In the genomic region with DNA sequence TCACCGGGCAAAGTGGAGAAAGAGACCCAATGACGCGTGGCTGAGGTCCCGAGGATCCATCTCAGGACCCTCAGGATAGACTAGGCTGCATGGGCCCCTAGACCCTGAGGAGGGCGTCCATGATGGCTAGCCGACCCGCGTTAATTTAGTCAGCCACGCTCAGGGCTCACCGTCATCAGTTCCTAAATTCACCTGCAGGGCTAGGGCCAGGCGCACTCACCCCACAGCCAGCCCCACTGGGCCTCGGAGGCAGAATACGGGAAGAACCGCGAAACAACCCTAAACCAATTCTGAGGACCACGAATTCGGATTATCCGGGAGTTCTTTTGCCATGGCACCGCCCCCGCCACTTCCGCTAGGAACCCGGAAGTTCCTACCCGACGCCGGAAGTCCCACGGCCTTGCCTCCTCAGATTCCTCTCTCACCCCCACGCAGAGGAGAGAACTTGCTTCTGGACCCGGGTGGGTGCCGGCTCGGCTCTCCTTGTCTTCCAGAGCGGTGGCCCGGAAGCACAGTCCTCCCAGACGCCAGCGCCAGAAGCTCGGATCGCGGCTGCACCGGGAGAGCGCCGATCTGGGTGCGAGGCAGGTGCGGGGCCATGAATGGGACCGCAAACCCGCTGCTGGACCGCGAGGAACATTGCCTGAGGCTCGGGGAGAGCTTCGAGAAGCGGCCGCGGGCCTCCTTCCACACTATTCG, we compare ENCODE assay signal across 8 cellular contexts. TPM values are rescaled to one million over a fixed set of nuclear protein-coding genes. Genes with fewer than 3 reads are reported as not detected.
DNase-seq lines count a peak whose midpoint lies in the region; ATAC-seq, FAIRE-seq and TF ChIP-seq lines count a peak whose summit lies in the region.

Gene EAF1 (plus strand): TSS at position 417 of the 699 bp plus-strand sequence. CDS start 182 bp downstream, at position 599.
A gene with protein sequence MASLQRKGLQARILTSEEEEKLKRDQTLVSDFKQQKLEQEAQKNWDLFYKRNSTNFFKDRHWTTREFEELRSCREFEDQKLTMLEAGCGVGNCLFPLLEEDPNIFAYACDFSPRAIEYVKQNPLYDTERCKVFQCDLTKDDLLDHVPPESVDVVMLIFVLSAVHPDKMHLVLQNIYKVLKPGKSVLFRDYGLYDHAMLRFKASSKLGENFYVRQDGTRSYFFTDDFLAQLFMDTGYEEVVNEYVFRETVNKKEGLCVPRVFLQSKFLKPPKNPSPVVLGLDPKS (minus strand): TSS at position 363 of the 699 bp plus-strand sequence. CDS start 1,033 bp downstream, outside the sequence.

- peaks cover 7% of the 10 kb centered on the region for H3K36me3 ChIP-seq in bronchial epithelial cell (ENCODE audit: control insufficient read depth, insufficient read depth, low read length)

- H3K4me3 ChIP-seq in WI38 (ENCODE audit: low read depth, low read length) (peak within 1 kb of the TSS; percentile 94), bronchial epithelial cell (ENCODE audit: low read depth, low read length) (peak within 1 kb of the TSS; percentile 93)

- peak; percentile 69 for ATAC-seq in HG03060 (IDR thresholded peaks at IDR 0.05; ENCODE audit: low read depth, unreplicated experiment)

- H3K27me3 ChIP-seq in bronchial epithelial cell (ENCODE audit: control insufficient read depth, insufficient read depth, low read length), result no peaks in the 10 kb centered on the region

- DNase-seq in NCI-H2081 (lab: John Stamatoyannopoulos, UW) (peak; percentile 56 to 84), NCI-H2081 treated with DMSO at 0.1 percent for 48 hours (lab: John Stamatoyannopoulos, UW) (no peak), NCI-H2227 treated with DMSO at 0.1 percent for 48 hours (lab: John Stamatoyannopoulos, UW) (peak; percentile 68), bronchial epithelial cell (ENCODE audit: low read depth) (peak; percentile 55), inferior parietal cortex (ENCODE audit: extremely low spot score) (peak; percentile 92)
- peak; percentile 76 to 88 for DNase-seq in stimulated activated CD4-positive, alpha-beta T cell treated with anti-CD3 and anti-CD28 coated beads, Interleukin-12 subunit alpha, Interleukin-12 subunit beta, amount 100 ng/mL, for 24 hours (ENCODE audit: low read depth in 2 of 2)

- no peak for TF ChIP-seq CTCF in WI38 (IDR thresholded peaks at IDR 0.05; ENCODE audit: low read depth, low read length)
- peak; percentile 11 for TF ChIP-seq CTCF in bronchial epithelial cell (IDR thresholded peaks at IDR 0.05; ENCODE audit: insufficient read depth, low read length, severe bottlenecking)

- no peak for FAIRE-seq in bronchial epithelial cell (lab: Jason Lieb, UNC)

RNA-seq across cellular contexts. Expression of gene EAF1, which starts in this region (rescaled TPM):
- 34.0 and 34.2 TPM in 2 replicates for total RNA-seq in bronchial epithelial cell

RNA-seq across cellular contexts. Expression of the second gene that starts in this region (rescaled TPM):
- total RNA-seq in bronchial epithelial cell, result 41.3 TPM in 2 replicates
